Comparison of ENCODE assay signal across 2 cellular contexts in genomic region chr3:29452923-29453277, GRCh38.
TF ChIP-seq lines count a peak whose summit lies in the region.

No MANE protein-coding gene starts in this region.

TF ChIP-seq in GM23338, 12 proteins besides CTCF, POLR2A, EP300 and RAD21:
- TF ChIP-seq ETS1 (IDR thresholded peaks at IDR 0.05), result no peak
- no peak for TF ChIP-seq POLR2AphosphoS5 (IDR thresholded peaks at IDR 0.05; ENCODE audit: low read depth)
- no peak for TF ChIP-seq NANOG (IDR thresholded peaks at IDR 0.05; ENCODE audit: borderline replicate concordance)
- TF ChIP-seq REST (IDR thresholded peaks at IDR 0.05; ENCODE audit: unreplicated experiment), result no peak
- no peak for TF ChIP-seq JUNB (IDR thresholded peaks at IDR 0.05; ENCODE audit: unreplicated experiment)
- TF ChIP-seq ZNF331 (CRISPR knock-in tag; IDR thresholded peaks at IDR 0.05; ENCODE audit: low read depth), result no peak
- TF ChIP-seq STAT1 (IDR thresholded peaks at IDR 0.05; ENCODE audit: unreplicated experiment), result no peak
- TF ChIP-seq EZH2phosphoT487 (IDR thresholded peaks at IDR 0.05; ENCODE audit: unreplicated experiment), result no peak
- TF ChIP-seq CREB1 (CRISPR knock-in tag; IDR thresholded peaks at IDR 0.05; ENCODE audit: low read depth), result no peak
- TF ChIP-seq EZH2 (IDR thresholded peaks at IDR 0.05; ENCODE audit: low read depth, unreplicated experiment), result no peak
- TF ChIP-seq ZNF462 (CRISPR knock-in tag; IDR thresholded peaks at IDR 0.05), result no peak
- TF ChIP-seq ZNF114 (CRISPR knock-in tag; IDR thresholded peaks at IDR 0.05), result no peak

TF ChIP-seq in SK-N-SH, 30 proteins besides CTCF, POLR2A, EP300 and RAD21 (continued from another document):
- TF ChIP-seq REST (IDR thresholded peaks at IDR 0.05; ENCODE audit: low read depth, low read length) (no peak), ZBTB33 (IDR thresholded peaks at IDR 0.05; ENCODE audit: borderline replicate concordance, low read depth) (no peak), NRF1 (IDR thresholded peaks at IDR 0.05; ENCODE audit: low read depth, low read length) (no peak), TAF1 (IDR thresholded peaks at IDR 0.05; ENCODE audit: borderline replicate concordance, low read depth, low read length) (no peak), MAX (IDR thresholded peaks at IDR 0.05; ENCODE audit: low read depth) (no peak), ELF1 (IDR thresholded peaks at IDR 0.05) (no peak), EZH2phosphoT487 (IDR thresholded peaks at IDR 0.05; ENCODE audit: borderline replicate concordance, low read depth) (no peak), TCF12 (IDR thresholded peaks at IDR 0.05) (no peak), NFIC (IDR thresholded peaks at IDR 0.05; ENCODE audit: borderline replicate concordance) (no peak), USF2 (IDR thresholded peaks at IDR 0.05; ENCODE audit: borderline replicate concordance, low read depth, low read length) (no peak), JUND (IDR thresholded peaks at IDR 0.05) (no peak), CHD2 (IDR thresholded peaks at IDR 0.05; ENCODE audit: low read length, partially characterized antibody) (no peak), POLR2AphosphoS5 (IDR thresholded peaks at IDR 0.05; ENCODE audit: low read depth, low read length) (no peak), FOSL2 (IDR thresholded peaks at IDR 0.05; ENCODE audit: borderline replicate concordance, low read depth) (no peak), RFX5 (IDR thresholded peaks at IDR 0.05; ENCODE audit: low read length) (no peak), MXI1 (IDR thresholded peaks at IDR 0.05; ENCODE audit: low read depth, low read length) (no peak)
TF ChIP-seq in SK-N-SH: peak in this region for 0.
